In the genomic region with DNA sequence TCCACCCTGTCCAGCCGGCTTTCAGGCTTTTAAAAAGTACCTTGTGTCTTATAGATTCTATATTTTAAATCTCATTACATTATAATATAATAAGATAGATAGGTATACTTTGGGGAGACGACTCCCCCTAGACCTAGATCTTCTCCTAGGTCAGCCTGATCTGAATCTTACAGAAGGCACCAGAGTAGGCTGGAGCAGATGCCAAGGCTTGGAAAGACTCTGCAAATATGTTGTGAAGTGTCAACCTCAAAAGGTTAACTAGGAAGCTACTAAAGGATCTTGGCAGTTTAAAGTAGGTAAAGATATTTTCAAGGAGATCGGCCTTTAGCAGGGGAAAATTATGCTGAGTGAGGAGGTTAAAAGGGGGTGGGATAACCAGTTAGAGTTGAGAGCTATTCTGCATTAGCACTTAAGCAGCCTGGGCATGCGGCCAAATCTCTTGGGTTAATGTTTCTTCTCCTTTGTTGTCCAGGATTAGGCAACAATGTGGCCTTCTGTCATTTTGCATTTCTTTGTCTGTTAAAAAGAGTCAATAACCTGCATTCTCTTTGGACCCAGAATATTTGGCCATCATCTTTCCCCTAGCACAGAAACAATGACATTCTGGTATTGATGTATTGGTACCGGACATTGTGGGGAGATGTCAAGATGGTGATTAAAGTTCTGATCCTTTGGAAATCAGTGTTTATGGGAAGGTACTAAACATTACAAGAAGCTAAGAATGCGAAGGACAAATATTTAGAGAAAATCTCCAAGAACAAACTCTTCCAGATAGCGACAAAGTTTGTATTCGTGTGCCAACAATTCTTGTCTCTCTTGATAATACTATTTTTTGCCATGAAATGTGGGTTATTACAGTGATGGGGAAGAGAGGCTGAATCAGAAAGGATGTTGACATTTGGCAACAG, we compare ENCODE assay signal across 8 cellular contexts. TPM values are rescaled to one million over a fixed set of nuclear protein-coding genes. Genes with fewer than 3 reads are reported as not detected.
DNase-seq lines count a peak whose midpoint lies in the region; ATAC-seq and TF ChIP-seq lines count a peak whose summit lies in the region.

No MANE protein-coding gene starts in this region.

- no peak for TF ChIP-seq POLR2A in sigmoid colon (IDR thresholded peaks at IDR 0.05)

- WGBS in sigmoid colon, 2 donors = 37 to 61% methylated on average over 8 of the region's 8 CpGs

- H3K36me3 ChIP-seq in SJCRH30 (no peaks in the 10 kb centered on the region), sigmoid colon (no peaks in the 10 kb centered on the region)

- ATAC-seq in HG02981 (IDR thresholded peaks at IDR 0.05; ENCODE audit: unreplicated experiment) (no peak), GM18867 (IDR thresholded peaks at IDR 0.05; ENCODE audit: unreplicated experiment) (no peak)

- peaks cover 5% of the 10 kb centered on the region; the same call in 1 of the 2 replicates for H3K4me1 ChIP-seq in SJCRH30
- H3K4me1 ChIP-seq in sigmoid colon = peaks cover 0 to 8% (median 3%) of the 10 kb centered on the region in 4 donors

- no peak for TF ChIP-seq CTCF in sigmoid colon (IDR thresholded peaks at IDR 0.05)

- H3K9me3 ChIP-seq in SJCRH30 (replicated peaks) = no peaks in the 10 kb centered on the region
- H3K9me3 ChIP-seq in sigmoid colon = no peaks in the 10 kb centered on the region

- no peaks in the 10 kb centered on the region for H3K27me3 ChIP-seq in SJCRH30
- H3K27me3 ChIP-seq in sigmoid colon = no peaks in the 10 kb centered on the region

- H3K4me3 ChIP-seq in SJCRH30 = no peak overlapping the region
- H3K4me3 ChIP-seq in sigmoid colon = no peak overlapping the region

- TF ChIP-seq EP300 in sigmoid colon (IDR thresholded peaks at IDR 0.05) = no peak

- DNase-seq in AG08395 (ENCODE audit: low spot score) (peak; percentile 22), NCI-H1092 (lab: John Stamatoyannopoulos, UW) (peak; percentile 95), SJCRH30 (peak; percentile 68 to 75), glomerular visceral epithelial cell (ENCODE audit: extremely low spot score) (peak; percentile 86), sigmoid colon (peak; percentile 90), occipital lobe (lab: John Stamatoyannopoulos, UW) (no peak)

- intact Hi-C loops in sigmoid colon (cut with DNase I) = no loop called here

- H3K27ac ChIP-seq in SJCRH30 (no peak overlapping the region), sigmoid colon (no peak overlapping the region)

RNA-seq across cellular contexts. Expression of a gene that starts 51.2 kb away (rescaled TPM):
- total RNA-seq in SJCRH30 (2014; rRNA removed; shearing (Covaris generic)) = 45.6 and 47.2 TPM in 2 replicates
- total RNA-seq in sigmoid colon = 10 to 100 TPM; 36.8 to 53.2 (median 41.3) TPM
- 10 to 100 TPM; 13.8 to 16.2 (median 14.6) TPM for polyA plus RNA-seq in sigmoid colon
- total RNA-seq in occipital lobe = 91.6 TPM
